Comparison of ENCODE assay signal across 17 cellular contexts in the genomic region with DNA sequence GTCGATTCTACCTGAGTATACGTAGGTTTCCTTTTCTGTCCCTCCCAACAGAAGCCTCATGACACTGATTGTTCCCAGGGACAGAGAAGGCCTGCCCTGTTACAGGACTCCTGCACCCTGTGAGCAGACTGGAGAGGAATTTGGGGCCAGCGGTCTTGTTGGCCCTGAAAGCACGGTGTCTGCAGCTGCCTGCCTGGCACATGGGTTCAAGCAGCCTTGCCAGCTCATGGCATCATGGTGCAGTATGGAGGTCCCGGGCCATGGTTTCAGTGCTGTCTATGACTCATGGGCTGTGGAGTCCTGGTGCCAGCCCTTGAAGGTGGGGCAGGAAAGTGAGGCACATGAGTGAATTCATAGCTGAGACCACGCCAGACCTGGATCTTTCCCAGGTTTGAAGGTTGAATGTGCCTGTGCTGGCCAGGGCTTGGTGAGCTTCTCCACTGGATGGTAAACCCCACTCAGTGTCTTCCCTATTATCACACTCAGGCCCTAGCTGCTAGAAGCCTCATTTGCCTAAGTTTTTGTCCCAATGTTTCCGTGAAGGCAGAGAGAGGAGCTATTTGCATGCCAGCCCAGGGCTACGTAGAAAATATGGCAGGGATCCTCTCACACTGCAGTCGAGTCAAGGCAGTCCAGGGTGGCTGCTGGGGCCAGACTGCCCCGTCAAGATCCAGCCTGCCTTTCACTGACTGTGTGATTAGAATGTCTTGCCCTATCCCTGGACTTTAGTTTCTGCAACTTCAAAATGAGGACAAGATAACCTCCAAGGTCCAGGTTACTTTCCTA.
"Had no signal": no experiment of that assay in that cellular context is flagged by ENCODE, and none has a peak within 500 bp of the region (broad histone marks: within the 10 kb centered on the region; RNA-seq: fewer than 3 reads in every experiment).

No MANE protein-coding gene starts in this region.

- H3K9me3 ChIP-seq: body of pancreas, sigmoid colon, testis, upper lobe of left lung had no signal

- H3K27ac ChIP-seq: body of pancreas, coronary artery, hepatocyte, sigmoid colon, testis, upper lobe of left lung had no signal

- H3K36me3 ChIP-seq: sigmoid colon, upper lobe of left lung had no signal

- ATAC-seq: activated T-cell treated with anti-CD3 and anti-CD28 coated beads, Interleukin-2, amount 50 U/mL, for 72 hours; body of pancreas; stimulated activated naive CD8-positive, alpha-beta T cell treated with anti-CD3 and anti-CD28 coated beads, Interleukin-15, amount 100 ng/mL, for 72 hours had no signal

- H3K27me3 ChIP-seq: body of pancreas, hepatocyte, sigmoid colon, testis, upper lobe of left lung had no signal

- H2AFZ ChIP-seq: hepatocyte had no signal

- H3K4me1 ChIP-seq: body of pancreas, sigmoid colon, testis, upper lobe of left lung had no signal

- DNase-seq: activated CD4-positive, alpha-beta T cell treated with anti-CD3 and anti-CD28 coated beads for 48 hours; activated CD8-positive, alpha-beta memory T cell treated with anti-CD3 and anti-CD28 coated beads, Interleukin-2, amount 50 U/mL, for 48 hours; activated gamma-delta T cell treated with Interleukin-2 at 50 U/mL for 16 hours; activated T-cell treated with anti-CD3 and anti-CD28 coated beads, Interleukin-2, amount 50 U/mL, for 72 hours; amniotic stem cell; body of pancreas; effector CD8-positive, alpha-beta T cell; kidney; mesendoderm; sigmoid colon; stimulated activated CD4-positive, alpha-beta T cell treated with anti-CD3 and anti-CD28 coated beads, Interleukin-1b, Interleukin-23, amount 100 ng/mL, for 48 hours; stimulated activated naive CD8-positive, alpha-beta T cell treated with anti-CD3 and anti-CD28 coated beads, Interleukin-15, amount 100 ng/mL, for 72 hours; T-helper 2 cell; testis; upper lobe of left lung had no signal

- H3K4me3 ChIP-seq: body of pancreas, coronary artery, hepatocyte, sigmoid colon, testis, upper lobe of left lung had no signal

- H3K4me2 ChIP-seq: hepatocyte had no signal

- H3K79me2 ChIP-seq: hepatocyte had no signal
